1 cellular context compared by ENCODE assay signal in the genomic region with DNA sequence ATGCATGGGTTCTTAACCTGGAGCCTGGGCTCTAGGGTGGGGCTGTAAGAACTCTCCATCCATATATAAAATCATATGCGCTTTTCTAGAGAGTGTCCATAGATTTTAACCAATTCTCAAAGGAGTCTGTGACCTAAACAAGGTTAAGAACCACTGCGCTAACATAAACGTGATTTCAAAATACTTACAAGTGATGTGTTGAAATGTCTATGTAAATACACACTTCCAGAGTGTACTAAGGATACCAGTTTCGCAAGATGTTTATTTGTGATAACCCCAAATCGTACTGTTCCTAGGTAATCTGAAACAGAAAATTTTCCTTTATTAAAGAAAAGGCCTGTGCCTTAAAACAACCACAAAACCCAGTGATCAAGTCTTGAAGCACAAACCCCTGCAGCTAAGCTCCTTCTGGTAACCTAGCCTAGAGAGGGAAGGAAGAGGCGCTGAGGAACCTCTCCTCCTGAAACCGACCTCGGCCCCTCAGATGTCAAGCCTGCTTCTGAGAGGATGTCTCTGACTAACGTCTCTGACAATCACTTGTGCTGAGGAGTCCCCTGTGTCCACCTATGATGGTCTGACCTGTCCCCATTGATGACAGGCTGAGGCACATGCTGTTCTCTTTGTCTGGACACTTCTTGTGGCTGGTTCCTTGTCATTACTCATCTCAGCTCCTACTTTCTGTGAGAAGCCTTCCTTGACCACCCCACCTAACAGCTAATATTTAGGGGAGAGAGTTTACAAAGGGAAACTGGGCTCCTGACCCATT.
TF ChIP-seq lines count a peak whose summit lies in the region.

No MANE protein-coding gene starts in this region.

TF ChIP-seq in K562, 482 proteins besides CTCF, POLR2A, EP300 and RAD21:
- peak; percentile 67 for TF ChIP-seq CEBPB (tag; IDR thresholded peaks at IDR 0.05)
- no peak for TF ChIP-seq KLF10 (CRISPR knock-in tag; IDR thresholded peaks at IDR 0.05)
- TF ChIP-seq, protein P1, sequence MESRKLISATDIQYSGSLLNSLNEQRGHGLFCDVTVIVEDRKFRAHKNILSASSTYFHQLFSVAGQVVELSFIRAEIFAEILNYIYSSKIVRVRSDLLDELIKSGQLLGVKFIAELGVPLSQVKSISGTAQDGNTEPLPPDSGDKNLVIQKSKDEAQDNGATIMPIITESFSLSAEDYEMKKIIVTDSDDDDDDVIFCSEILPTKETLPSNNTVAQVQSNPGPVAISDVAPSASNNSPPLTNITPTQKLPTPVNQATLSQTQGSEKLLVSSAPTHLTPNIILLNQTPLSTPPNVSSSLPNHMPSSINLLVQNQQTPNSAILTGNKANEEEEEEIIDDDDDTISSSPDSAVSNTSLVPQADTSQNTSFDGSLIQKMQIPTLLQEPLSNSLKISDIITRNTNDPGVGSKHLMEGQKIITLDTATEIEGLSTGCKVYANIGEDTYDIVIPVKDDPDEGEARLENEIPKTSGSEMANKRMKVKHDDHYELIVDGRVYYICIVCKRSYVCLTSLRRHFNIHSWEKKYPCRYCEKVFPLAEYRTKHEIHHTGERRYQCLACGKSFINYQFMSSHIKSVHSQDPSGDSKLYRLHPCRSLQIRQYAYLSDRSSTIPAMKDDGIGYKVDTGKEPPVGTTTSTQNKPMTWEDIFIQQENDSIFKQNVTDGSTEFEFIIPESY (CRISPR knock-in tag; IDR thresholded peaks at IDR 0.05): no peak
- TF ChIP-seq NCOA2 (IDR thresholded peaks at IDR 0.05; ENCODE audit: partially characterized antibody in 2 of 2): no peak
- no peak for TF ChIP-seq ZNF586 (CRISPR knock-in tag; conservative IDR thresholded peaks at IDR 0.05)
- no peak for TF ChIP-seq NCOR1 (IDR thresholded peaks at IDR 0.05)
- no peak for TF ChIP-seq SAP30 (IDR thresholded peaks at IDR 0.05; ENCODE audit: borderline replicate concordance, insufficient read depth, low read depth, low read length, poor library complexity, severe bottlenecking)
- no peak for TF ChIP-seq SMARCA5 (IDR thresholded peaks at IDR 0.05)
- TF ChIP-seq ZNF444 (CRISPR knock-in tag; IDR thresholded peaks at IDR 0.05): no peak
